In the genomic region with DNA sequence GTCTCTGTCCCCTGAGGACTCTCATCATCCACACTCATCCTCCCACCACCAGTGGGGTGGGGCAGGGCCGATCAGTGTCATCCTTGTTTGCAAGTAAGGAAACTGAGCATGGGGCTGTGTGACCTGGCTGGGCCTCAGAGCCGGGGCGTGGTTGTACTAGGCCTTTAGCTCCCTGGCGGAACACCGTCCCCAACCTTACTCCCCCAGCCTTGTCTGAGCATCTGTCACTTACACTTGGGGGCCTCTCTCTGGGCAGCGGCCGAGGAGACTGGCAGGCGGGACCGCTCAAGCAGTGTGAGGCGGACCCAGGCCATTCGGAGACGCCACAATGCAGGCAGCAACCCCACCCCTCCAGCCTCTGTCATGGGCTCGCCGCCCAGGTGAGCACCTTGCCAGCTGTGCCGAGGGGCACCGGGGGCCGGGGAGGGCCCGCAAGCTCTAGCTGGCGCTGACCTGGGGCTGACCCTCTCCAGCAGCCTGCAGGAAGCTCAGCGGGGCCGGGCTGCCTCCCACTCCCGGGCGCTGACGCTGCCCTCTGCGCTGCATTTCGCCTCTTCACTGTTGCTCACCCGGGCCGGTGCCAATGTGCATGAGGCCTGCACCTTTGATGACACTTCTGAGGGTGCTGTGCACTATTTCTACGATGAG, we compare ENCODE assay signal across 19 cellular contexts. TPM values are rescaled to one million over a fixed set of nuclear protein-coding genes. Genes with fewer than 3 reads are reported as not detected.
DNase-seq lines count a peak whose midpoint lies in the region; ATAC-seq, FAIRE-seq and TF ChIP-seq lines count a peak whose summit lies in the region.
"Had no signal": no experiment of that assay in that cellular context is flagged by ENCODE, and none has a peak within 500 bp of the region (broad histone marks: within the 10 kb centered on the region; RNA-seq: fewer than 3 reads in every experiment).

No MANE protein-coding gene starts in this region.

- H3K4me1 ChIP-seq in heart left ventricle: peaks cover 4 to 20% (median 13%) of the 10 kb centered on the region in 12 donors
- peaks cover 3% of the 10 kb centered on the region; the same call in 1 of the 2 replicates for H3K4me1 ChIP-seq in IMR-90 (ENCODE audit: control insufficient read depth, insufficient read depth, low read length)
- peaks cover 12 to 52% (median 29%) of the 10 kb centered on the region in 6 donors for H3K4me1 ChIP-seq in spleen
- peaks cover 14% of the 10 kb centered on the region for H3K4me1 ChIP-seq in testis

- peak overlapping the region; percentile 1 for H2AFZ ChIP-seq in IMR-90 (replicated peaks; ENCODE audit: low read length, poor library complexity)

- H2BK5ac ChIP-seq in IMR-90 (ENCODE audit: low read depth, low read length, poor library complexity, severe bottlenecking): no peak overlapping the region

- no TSS peak for BruUV-seq in IMR-90 (replicated peaks; lab: Mats Ljungman, UMichigan)

- no peak overlapping the region for H2BK20ac ChIP-seq in IMR-90 (ENCODE audit: low read depth, low read length)

- DNase-seq in left ventricle myocardium superior (peak; percentile 31), heart left ventricle (no peak), IMR-90 (no peak), bronchial epithelial cell (ENCODE audit: low read depth) (no peak), spleen (peak; percentile 75), testis (no peak), RWPE1 (ENCODE audit: low spot score) (no peak)
- DNase-seq: Calu3; CD4-positive, CD25-positive, alpha-beta regulatory T cell; DMS53; H7; KBM-7; MV-4-11; NCI-H1417; NCI-H187 treated with DMSO at 0.1 percent for 48 hours; NCI-H69; RPMI8226 had no signal

- H3K27ac ChIP-seq in heart left ventricle (no peak overlapping the region), IMR-90 (ENCODE audit: insufficient read depth, low read length) (no peak overlapping the region), spleen (no peak overlapping the region), testis (no peak overlapping the region), RWPE1 (no peak overlapping the region)

- H3K27me3 ChIP-seq in heart left ventricle (no peaks in the 10 kb centered on the region), IMR-90 (ENCODE audit: control insufficient read depth, insufficient read depth, low read length) (no peaks in the 10 kb centered on the region), bronchial epithelial cell (ENCODE audit: control insufficient read depth, insufficient read depth, low read length) (no peaks in the 10 kb centered on the region), spleen (replicated peaks in 1 of 7) (no peaks in the 10 kb centered on the region), testis (no peaks in the 10 kb centered on the region)

- no peak overlapping the region for H4K8ac ChIP-seq in IMR-90 (ENCODE audit: low read depth in 2 of 2, low read length in 2 of 2)

- POLR2A ChIA-PET in IMR-90 (lab: Charles Lee; ENCODE audit: unreplicated experiment): no interaction called here
- POLR2A ChIA-PET in RWPE1 (lab: Yijun Ruan, JAX; ENCODE audit: low non-redundant PET): no interaction called here

- H3K36me3 ChIP-seq in heart left ventricle: peaks cover 0 to 75% (median 72%) of the 10 kb centered on the region in 9 donors
- H3K36me3 ChIP-seq in IMR-90 (ENCODE audit: control insufficient read depth, insufficient read depth, low read length): peaks cover 57% of the 10 kb centered on the region
- H3K36me3 ChIP-seq in bronchial epithelial cell (ENCODE audit: control insufficient read depth, insufficient read depth, low read length): peaks cover 44% of the 10 kb centered on the region
- H3K36me3 ChIP-seq in spleen: peaks cover 10 to 76% (median 72%) of the 10 kb centered on the region in 6 donors
- no peaks in the 10 kb centered on the region for H3K36me3 ChIP-seq in testis (ENCODE audit: low read depth, missing control alignments)

- 92 to 94% (median 93%) methylated on average over 19 to 29 of the region's 29 CpGs for WGBS in heart left ventricle, 4 donors
- 97% methylated on average over 10 of the region's 29 CpGs; no CpG with 5 or more reads in 1 of the 2 experiments for whole genome bisulfite sequencing in IMR-90 (ENCODE audit: extremely low coverage in 2 of 2, insufficient read length in 1 of 2), 2 experiments
- 91 to 96% (median 94%) methylated on average over 20 to 29 of the region's 29 CpGs for WGBS in spleen, 5 donors
- WGBS in testis, 2 donors: 94 to 100% methylated on average over 3 to 20 of the region's 29 CpGs

- no peak overlapping the region for H4K91ac ChIP-seq in IMR-90 (ENCODE audit: insufficient read depth, low read depth, low read length)

- no peak for TF ChIP-seq POLR2A in heart left ventricle (IDR thresholded peaks at IDR 0.05)
- TF ChIP-seq POLR2A in IMR-90 (IDR thresholded peaks at IDR 0.05; ENCODE audit: low read depth, low read length): no peak
- TF ChIP-seq POLR2A in spleen (IDR thresholded peaks at IDR 0.05): no peak
- TF ChIP-seq POLR2A in testis (IDR thresholded peaks at IDR 0.05): no peak

- H3K79me1 ChIP-seq in IMR-90 (ENCODE audit: low read depth in 1 of 2, low read length in 2 of 2): peaks cover 17 to 40% of the 10 kb centered on the region in 2 experiments

- no peak overlapping the region for H3K56ac ChIP-seq in IMR-90 (ENCODE audit: extremely low read depth, insufficient read depth, low read length)

- H3K14ac ChIP-seq in IMR-90 (replicated peaks; ENCODE audit: low read depth, low read length): no peak overlapping the region

- no peaks in the 10 kb centered on the region for H3K9me3 ChIP-seq in heart left ventricle
- H3K9me3 ChIP-seq in IMR-90 (ENCODE audit: control insufficient read depth, insufficient read depth, low read length): no peaks in the 10 kb centered on the region
- no peaks in the 10 kb centered on the region for H3K9me3 ChIP-seq in spleen
- no peaks in the 10 kb centered on the region for H3K9me3 ChIP-seq in testis

- H3K4ac ChIP-seq in IMR-90 (ENCODE audit: low read depth, low read length): no peak overlapping the region

- H3K9ac ChIP-seq in IMR-90 (ENCODE audit: low read depth, low read length): no peak overlapping the region

- no peak overlapping the region for H2AK9ac ChIP-seq in IMR-90 (replicated peaks; ENCODE audit: low read depth, low read length, poor library complexity)

- TF ChIP-seq CTCF in heart left ventricle (IDR thresholded peaks at IDR 0.05): no peak
- TF ChIP-seq CTCF in IMR-90 (conservative IDR thresholded peaks at IDR 0.05; ENCODE audit: low read depth, low read length): no peak
- TF ChIP-seq CTCF in bronchial epithelial cell (IDR thresholded peaks at IDR 0.05; ENCODE audit: insufficient read depth, low read length, severe bottlenecking): no peak
- no peak for TF ChIP-seq CTCF in spleen (IDR thresholded peaks at IDR 0.05 in 8 of 11, conservative IDR thresholded peaks at IDR 0.05 in 3 of 11)
- TF ChIP-seq CTCF in testis (IDR thresholded peaks at IDR 0.05): no peak
- TF ChIP-seq CTCF in RWPE1 (conservative IDR thresholded peaks at IDR 0.05; ENCODE audit: low read depth): no peak

- H4K5ac ChIP-seq in IMR-90 (ENCODE audit: low read depth, low read length): no peak overlapping the region

- no peak for TF ChIP-seq RAD21 in IMR-90 (IDR thresholded peaks at IDR 0.05; ENCODE audit: low read length)

- no peak overlapping the region for H3K23ac ChIP-seq in IMR-90 (ENCODE audit: low read depth, low read length)

- H3K4me3 ChIP-seq in heart left ventricle (no peak overlapping the region), IMR-90 (ENCODE audit: insufficient read depth, low read depth, low read length) (no peak overlapping the region), bronchial epithelial cell (ENCODE audit: low read depth, low read length) (no peak overlapping the region), spleen (no peak overlapping the region), testis (no peak overlapping the region)

- FAIRE-seq in bronchial epithelial cell (lab: Jason Lieb, UNC): peak; percentile 77

- CTCF ChIA-PET in IMR-90 (lab: Yijun Ruan, JAX): no interaction called here
- CTCF ChIA-PET in RWPE1 (lab: Yijun Ruan, JAX): no interaction called here

- H2AK5ac ChIP-seq in IMR-90 (ENCODE audit: low read depth, low read length): no peak overlapping the region

- H4K20me1 ChIP-seq in IMR-90 (ENCODE audit: insufficient read depth, low read length): peaks cover 21% of the 10 kb centered on the region

- in situ Hi-C loops in IMR-90 (cut with MboI; ENCODE audit: low sequenced_read_pairs): no loop called here

- intact Hi-C loops in left ventricle myocardium superior (cut with micrococcal nuclease): no loop called here
- intact Hi-C loops in heart left ventricle (cut with DNase I): loop anchor here in 3 of 10 donors (5.0 to 10.0 kb wide), 3 partner anchors 95 to 238 kb away; a partner anchor contains a TSS
- intact Hi-C loops in IMR-90 (cut with micrococcal nuclease): no loop called here
- intact Hi-C loops in spleen (cut with DNase I; ENCODE audit: low total_unique reads): no loop called here
- intact Hi-C loops in testis (cut with DNase I; ENCODE audit: low total_unique reads): no loop called here

- no peak overlapping the region for H2BK15ac ChIP-seq in IMR-90 (ENCODE audit: low read depth, low read length)

- no peak overlapping the region for H3K18ac ChIP-seq in IMR-90 (ENCODE audit: low read depth, low read length)

- H3K4me2 ChIP-seq in IMR-90 (ENCODE audit: low read depth, low read length): no peak overlapping the region

- dilution Hi-C loops in IMR-90 (cut with HindIII; ENCODE audit: low sequenced_read_pairs, unreplicated experiment): no loop called here

- no peaks in the 10 kb centered on the region for H3K9me1 ChIP-seq in IMR-90 (ENCODE audit: insufficient read depth, low read length)

- no peak for ATAC-seq in left ventricle myocardium superior
- ATAC-seq in heart left ventricle: no peak
- ATAC-seq in IMR-90 (ENCODE audit: low read depth): no peak
- ATAC-seq in HG03521 (IDR thresholded peaks at IDR 0.05; ENCODE audit: unreplicated experiment): no peak

- no peak overlapping the region for H2BK120ac ChIP-seq in IMR-90 (ENCODE audit: low read depth, low read length)

RNA-seq across cellular contexts. Expression of a gene that starts 3.8 kb away (rescaled TPM):
- total RNA-seq in left ventricle myocardium superior (11.8 TPM), heart left ventricle (10 to 100 TPM in 8 of 9 donors, 1 to 10 TPM in 1; 9.5 to 23.4 (median 15.4) TPM), IMR-90 (2012; rRNA removed) (5.6 and 5.8 TPM in 2 replicates), bronchial epithelial cell (5.3 and 10.2 TPM in 2 replicates), spleen (10 to 100 TPM; 38.6 to 51.3 (median 47.4) TPM), testis (10 to 100 TPM; 78.4 to 87.6 TPM)
- polyA plus RNA-seq in heart left ventricle (10 to 100 TPM in 1 of 2 donors, 1 to 10 TPM in 1; 7.1 to 14.0 TPM), IMR-90 (2012; rRNA removed) (33.2 and 40.4 TPM in 2 replicates), spleen (10 to 100 TPM in 2 of 3 donors, 1 to 10 TPM in 1; 9.2 to 24.9 (median 17.7) TPM), testis (ENCODE audit: insufficient read depth, low read depth, low replicate concordance) (61.4 TPM)
- 20.0 and 31.2 TPM in 2 replicates for polyA plus RNA-seq in IMR-90 (2012; cell fraction: cytosol; rRNA removed)
- polyA plus RNA-seq in IMR-90 (2012; cell fraction: nucleus; rRNA removed; ENCODE audit: low replicate concordance): 56.4 and 185 TPM in 2 replicates

RNA-seq across cellular contexts. Expression of a gene that starts 5.4 kb away (rescaled TPM):
- 39.0 TPM for total RNA-seq in left ventricle myocardium superior
- 10 to 100 TPM; 26.2 to 68.6 (median 31.4) TPM for total RNA-seq in heart left ventricle
- 10 to 100 TPM; 29.4 to 39.3 TPM for polyA plus RNA-seq in heart left ventricle
- 16.7 and 17.7 TPM in 2 replicates for total RNA-seq in IMR-90 (2012; rRNA removed)
- 37.5 and 52.0 TPM in 2 replicates for polyA plus RNA-seq in IMR-90 (2012; rRNA removed)
- 29.9 and 39.6 TPM in 2 replicates for polyA plus RNA-seq in IMR-90 (2012; cell fraction: cytosol; rRNA removed)
- polyA plus RNA-seq in IMR-90 (2012; cell fraction: nucleus; rRNA removed; ENCODE audit: low replicate concordance): 57.5 and 129 TPM in 2 replicates
- 11.1 and 18.6 TPM in 2 replicates for total RNA-seq in bronchial epithelial cell
- total RNA-seq in spleen: 100 to 1,000 TPM in 3 of 7 donors, 10 to 100 TPM in 4; 93.5 to 158 (median 99.9) TPM
- 100 to 1,000 TPM in 1 of 3 donors, 10 to 100 TPM in 2; 29.4 to 109 (median 97.7) TPM for polyA plus RNA-seq in spleen
- total RNA-seq in testis: 10 to 100 TPM; 68.4 to 75.7 TPM
- polyA plus RNA-seq in testis (ENCODE audit: insufficient read depth, low read depth, low replicate concordance): 40.7 TPM

RNA-seq across cellular contexts. Expression of a gene that starts 18.5 kb away (rescaled TPM):
- total RNA-seq in left ventricle myocardium superior (32.0 TPM), heart left ventricle (10 to 100 TPM; 17.0 to 63.3 (median 21.6) TPM), IMR-90 (2012; rRNA removed) (10.6 and 11.4 TPM in 2 replicates), bronchial epithelial cell (11.1 and 15.1 TPM in 2 replicates), spleen (100 to 1,000 TPM; 167 to 308 (median 255) TPM), testis (10 to 100 TPM; 15.2 to 23.5 TPM)
- polyA plus RNA-seq in heart left ventricle (10 to 100 TPM; 26.5 to 35.5 TPM), IMR-90 (2012; rRNA removed) (39.7 and 44.3 TPM in 2 replicates), spleen (100 to 1,000 TPM; 269 to 423 (median 327) TPM), testis (ENCODE audit: insufficient read depth, low read depth, low replicate concordance) (29.0 TPM)
- polyA plus RNA-seq in IMR-90 (2012; cell fraction: cytosol; rRNA removed): 22.9 and 41.1 TPM in 2 replicates
- polyA plus RNA-seq in IMR-90 (2012; cell fraction: nucleus; rRNA removed; ENCODE audit: low replicate concordance): 52.9 and 173 TPM in 2 replicates

RNA-seq across cellular contexts. Expression of a gene that starts 23.8 kb away (rescaled TPM):
- total RNA-seq in left ventricle myocardium superior: 0.94 TPM
- under 1 TPM in 7 of 9 donors, not detected in 2; 0.18 to 0.75 (median 0.41) TPM for total RNA-seq in heart left ventricle
- polyA plus RNA-seq in heart left ventricle: 1 to 10 TPM in 1 of 2 donors, under 1 TPM in 1; 0.42 to 1.6 TPM
- total RNA-seq in IMR-90 (2012; rRNA removed): not detected in 2 replicates
- 0.09 and 0.34 TPM in 2 replicates for polyA plus RNA-seq in IMR-90 (2012; rRNA removed)
- 0.08 and 0.13 TPM in 2 replicates for polyA plus RNA-seq in IMR-90 (2012; cell fraction: cytosol; rRNA removed)
- 0.89 and 3.2 TPM in 2 replicates for polyA plus RNA-seq in IMR-90 (2012; cell fraction: nucleus; rRNA removed; ENCODE audit: low replicate concordance)
- total RNA-seq in bronchial epithelial cell: 0.79 and 4.1 TPM in 2 replicates
- 1 to 10 TPM in 4 of 7 donors, under 1 TPM in 3; 0.63 to 3.2 (median 1.1) TPM for total RNA-seq in spleen
- polyA plus RNA-seq in spleen: 1 to 10 TPM; 1.9 to 6.2 (median 2.9) TPM
- 1 to 10 TPM in 1 of 2 donors, under 1 TPM in 1; 0.99 to 2.5 TPM for total RNA-seq in testis
- 0.26 TPM for polyA plus RNA-seq in testis (ENCODE audit: insufficient read depth, low read depth, low replicate concordance)
- total RNA-seq: H7, HT1080 had no signal

RNA-seq across cellular contexts. Expression of a gene that starts 43.3 kb away (rescaled TPM):
- total RNA-seq in left ventricle myocardium superior: 40.1 TPM
- 10 to 100 TPM; 31.2 to 86.4 (median 42.3) TPM for total RNA-seq in heart left ventricle
- polyA plus RNA-seq in heart left ventricle: 10 to 100 TPM; 22.2 to 49.5 TPM
- 8.6 and 8.9 TPM in 2 replicates for total RNA-seq in IMR-90 (2012; rRNA removed)
- polyA plus RNA-seq in IMR-90 (2012; rRNA removed): 51.0 and 53.0 TPM in 2 replicates
- 43.5 and 58.1 TPM in 2 replicates for polyA plus RNA-seq in IMR-90 (2012; cell fraction: cytosol; rRNA removed)
- 107 and 159 TPM in 2 replicates for polyA plus RNA-seq in IMR-90 (2012; cell fraction: nucleus; rRNA removed; ENCODE audit: low replicate concordance)
- total RNA-seq in bronchial epithelial cell: 9.5 and 15.2 TPM in 2 replicates
- total RNA-seq in spleen: 100 to 1,000 TPM in 1 of 7 donors, 10 to 100 TPM in 6; 68.2 to 115 (median 85.3) TPM
- 10 to 100 TPM; 25.8 to 43.0 (median 25.9) TPM for polyA plus RNA-seq in spleen
- 10 to 100 TPM; 64.9 to 82.0 TPM for total RNA-seq in testis
- polyA plus RNA-seq in testis (ENCODE audit: insufficient read depth, low read depth, low replicate concordance): 47.5 TPM

Comparison
In these comparisons a context has a peak if more than half of its experiments do, and no peak if none do; other contexts are left out.
1. DNase-seq: peak in left ventricle myocardium superior (single experiment) and spleen (single experiment); none in heart left ventricle (0 of 5), IMR-90 (single experiment), bronchial epithelial cell (single experiment), testis (single experiment) and RWPE1 (single experiment).